In the genomic region with DNA sequence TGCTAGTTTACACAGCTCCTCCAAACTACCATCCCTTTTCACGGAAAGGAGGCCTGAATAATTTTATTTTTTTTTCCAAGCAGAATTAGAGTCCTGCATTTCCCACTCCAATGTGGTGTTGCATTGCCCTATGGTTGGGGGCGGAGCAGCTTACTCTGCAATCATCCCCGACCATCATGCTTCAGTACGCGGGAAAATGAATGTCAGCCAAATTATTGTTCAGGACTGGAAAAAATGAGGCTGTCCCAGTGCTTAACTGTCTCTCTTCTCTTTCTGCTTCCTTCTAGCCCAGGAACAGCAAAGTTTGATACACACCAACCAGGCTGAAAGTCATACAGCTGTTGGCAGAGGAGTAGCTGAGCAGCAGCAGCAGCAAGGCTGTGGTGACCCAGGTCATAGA, we compare ENCODE assay signal across 34 cellular contexts. TPM values are rescaled to one million over a fixed set of nuclear protein-coding genes. Genes with fewer than 3 reads are reported as not detected.
"Had no signal": no experiment of that assay in that cellular context is flagged by ENCODE, and none has a peak within 500 bp of the region (broad histone marks: within the 10 kb centered on the region; RNA-seq: fewer than 3 reads in every experiment).

No MANE protein-coding gene starts in this region.

- H3K27ac Mint-ChIP-seq: activated B cell treated with CpG ODN at 0.5 μM for 24 hours; activated CD8-positive, alpha-beta T cell treated with anti-CD3 and anti-CD28 coated beads for 36 hours; activated naive CD4-positive, alpha-beta T cell treated with anti-CD3 and anti-CD28 coated beads for 36 hours; activated naive CD4-positive, alpha-beta T cell treated with anti-CD3 and anti-CD28 coated beads, Interleukin-2, amount 50 U/mL, for 24 hours; activated naive CD8-positive, alpha-beta T cell treated with anti-CD3 and anti-CD28 coated beads for 36 hours; activated naive CD8-positive, alpha-beta T cell treated with anti-CD3 and anti-CD28 coated beads, Interleukin-2, amount 50 U/mL, for 24 hours; activated T-helper 17 cell treated with anti-CD3 and anti-CD28 coated beads, Interleukin-2, amount 50 U/mL, for 72 hours; effector memory CD8-positive, alpha-beta T cell; T-helper 2 cell treated with Interferon-gamma antibody and Interleukin-4, amounts not matched to agents 5 μg/mL and 100 μg/mL, for 36 hours had no signal

- H3K4me3 Mint-ChIP-seq: activated B cell treated with CpG ODN at 0.5 μM for 24 hours; activated CD8-positive, alpha-beta T cell treated with anti-CD3 and anti-CD28 coated beads for 36 hours; activated naive CD4-positive, alpha-beta T cell treated with anti-CD3 and anti-CD28 coated beads for 36 hours; activated naive CD4-positive, alpha-beta T cell treated with anti-CD3 and anti-CD28 coated beads, Interleukin-2, amount 50 U/mL, for 24 hours; activated naive CD8-positive, alpha-beta T cell treated with anti-CD3 and anti-CD28 coated beads for 36 hours; activated naive CD8-positive, alpha-beta T cell treated with anti-CD3 and anti-CD28 coated beads, Interleukin-2, amount 50 U/mL, for 24 hours; activated T-cell treated with anti-CD3 and anti-CD28 coated beads, Interleukin-2, amount 50 U/mL, for 4 hours; activated T-helper 17 cell treated with anti-CD3 and anti-CD28 coated beads, Interleukin-2, amount 50 U/mL, for 72 hours; effector memory CD8-positive, alpha-beta T cell; T-helper 2 cell treated with Interferon-gamma antibody and Interleukin-4, amounts not matched to agents 5 μg/mL and 100 μg/mL, for 36 hours had no signal

- H3K4me3 ChIP-seq: adrenal gland, body of pancreas, esophagus muscularis mucosa, gastrocnemius medialis, heart left ventricle had no signal

- H3K27me3 ChIP-seq: body of pancreas, esophagus muscularis mucosa, gastrocnemius medialis had no signal

- H3K27ac ChIP-seq: adrenal gland, body of pancreas, esophagus muscularis mucosa, foreskin keratinocyte, gastrocnemius medialis, heart left ventricle, WERI-Rb-1 had no signal

- H3K9me3 ChIP-seq: adrenal gland, body of pancreas, gastrocnemius medialis had no signal

- H3K4me1 ChIP-seq: adrenal gland, body of pancreas, esophagus muscularis mucosa, foreskin keratinocyte, gastrocnemius medialis, heart left ventricle had no signal

- DNase-seq: activated B cell treated with CpG ODN at 0.5 μM for 24 hours; activated CD4-positive, alpha-beta T cell treated with anti-CD3 and anti-CD28 coated beads for 48 hours; activated CD4-positive, alpha-beta T cell treated with anti-CD3 and anti-CD28 coated beads, Interleukin-2, amount 50 U/mL, for 1 hour; activated CD4-positive, alpha-beta T cell treated with anti-CD3 and anti-CD28 coated beads, Interleukin-2, amount 50 U/mL, for 48 hours; activated CD8-positive, alpha-beta memory T cell treated with anti-CD3 and anti-CD28 coated beads for 24 hours; activated CD8-positive, alpha-beta T cell treated with anti-CD3 and anti-CD28 coated beads for 36 hours; activated effector memory CD4-positive, alpha-beta T cell treated with Interleukin-2 at 50 U/mL for 16 hours; activated naive CD4-positive, alpha-beta T cell treated with anti-CD3 and anti-CD28 coated beads for 36 hours; activated naive CD8-positive, alpha-beta T cell treated with anti-CD3 and anti-CD28 coated beads for 36 hours; activated naive CD8-positive, alpha-beta T cell treated with anti-CD3 and anti-CD28 coated beads, Interleukin-2, amount 50 U/mL, for 24 hours; activated T-cell treated with anti-CD3 and anti-CD28 coated beads, Interleukin-2, amount 50 U/mL, for 4 hours; adrenal gland; amygdala; aorta; body of pancreas; caudate nucleus; cortex of kidney; dermis blood vessel endothelial cell; effector CD4-positive, alpha-beta T cell; effector memory CD8-positive, alpha-beta T cell; erythroblast; foreskin keratinocyte; gastrocnemius medialis; glutamatergic neuron; heart left ventricle; T1000; WERI-Rb-1 had no signal

- H3K4me1 Mint-ChIP-seq: activated B cell treated with CpG ODN at 0.5 μM for 24 hours; activated naive CD4-positive, alpha-beta T cell treated with anti-CD3 and anti-CD28 coated beads, Interleukin-2, amount 50 U/mL, for 24 hours; activated naive CD8-positive, alpha-beta T cell treated with anti-CD3 and anti-CD28 coated beads for 36 hours; activated naive CD8-positive, alpha-beta T cell treated with anti-CD3 and anti-CD28 coated beads, Interleukin-2, amount 50 U/mL, for 24 hours; activated T-helper 17 cell treated with anti-CD3 and anti-CD28 coated beads, Interleukin-2, amount 50 U/mL, for 72 hours had no signal

- ATAC-seq: activated CD4-positive, CD25-positive, alpha-beta regulatory T cell treated with anti-CD3 and anti-CD28 coated beads, Interleukin-2, amount 50 U/mL, for 24 hours; activated CD8-positive, alpha-beta T cell treated with anti-CD3 and anti-CD28 coated beads for 36 hours; activated naive CD8-positive, alpha-beta T cell treated with anti-CD3 and anti-CD28 coated beads, Interleukin-2, amount 50 U/mL, for 24 hours; activated T-cell treated with anti-CD3 and anti-CD28 coated beads, Interleukin-2, amount 50 U/mL, for 4 hours; activated T-helper 17 cell treated with anti-CD3 and anti-CD28 coated beads, Interleukin-2, amount 50 U/mL, for 72 hours; body of pancreas; effector memory CD8-positive, alpha-beta T cell; foreskin keratinocyte; gastrocnemius medialis; heart left ventricle had no signal

- H3K36me3 ChIP-seq: adrenal gland, esophagus muscularis mucosa, gastrocnemius medialis, heart left ventricle, WERI-Rb-1 had no signal

- H3K36me3 Mint-ChIP-seq: activated naive CD4-positive, alpha-beta T cell treated with anti-CD3 and anti-CD28 coated beads, Interleukin-2, amount 50 U/mL, for 24 hours; activated naive CD8-positive, alpha-beta T cell treated with anti-CD3 and anti-CD28 coated beads for 36 hours had no signal

- H3K27me3 Mint-ChIP-seq: activated T-helper 17 cell treated with anti-CD3 and anti-CD28 coated beads, Interleukin-2, amount 50 U/mL, for 72 hours had no signal

- FAIRE-seq: colon had no signal

- H3K9me3 Mint-ChIP-seq: activated CD8-positive, alpha-beta T cell treated with anti-CD3 and anti-CD28 coated beads for 36 hours; activated naive CD4-positive, alpha-beta T cell treated with anti-CD3 and anti-CD28 coated beads for 36 hours; activated naive CD8-positive, alpha-beta T cell treated with anti-CD3 and anti-CD28 coated beads for 36 hours; activated naive CD8-positive, alpha-beta T cell treated with anti-CD3 and anti-CD28 coated beads, Interleukin-2, amount 50 U/mL, for 24 hours; activated T-cell treated with anti-CD3 and anti-CD28 coated beads, Interleukin-2, amount 50 U/mL, for 4 hours; activated T-helper 17 cell treated with anti-CD3 and anti-CD28 coated beads, Interleukin-2, amount 50 U/mL, for 72 hours; effector memory CD8-positive, alpha-beta T cell; T-helper 2 cell treated with Interferon-gamma antibody and Interleukin-4, amounts not matched to agents 5 μg/mL and 100 μg/mL, for 36 hours had no signal

RNA-seq across cellular contexts. Expression of a gene that starts 28.2 kb away (rescaled TPM):
- total RNA-seq: activated CD8-positive, alpha-beta T cell treated with anti-CD3 and anti-CD28 coated beads for 36 hours; chondrocyte; foreskin keratinocyte had no signal
- polyA plus RNA-seq: foreskin keratinocyte had no signal
